In the genomic region with DNA sequence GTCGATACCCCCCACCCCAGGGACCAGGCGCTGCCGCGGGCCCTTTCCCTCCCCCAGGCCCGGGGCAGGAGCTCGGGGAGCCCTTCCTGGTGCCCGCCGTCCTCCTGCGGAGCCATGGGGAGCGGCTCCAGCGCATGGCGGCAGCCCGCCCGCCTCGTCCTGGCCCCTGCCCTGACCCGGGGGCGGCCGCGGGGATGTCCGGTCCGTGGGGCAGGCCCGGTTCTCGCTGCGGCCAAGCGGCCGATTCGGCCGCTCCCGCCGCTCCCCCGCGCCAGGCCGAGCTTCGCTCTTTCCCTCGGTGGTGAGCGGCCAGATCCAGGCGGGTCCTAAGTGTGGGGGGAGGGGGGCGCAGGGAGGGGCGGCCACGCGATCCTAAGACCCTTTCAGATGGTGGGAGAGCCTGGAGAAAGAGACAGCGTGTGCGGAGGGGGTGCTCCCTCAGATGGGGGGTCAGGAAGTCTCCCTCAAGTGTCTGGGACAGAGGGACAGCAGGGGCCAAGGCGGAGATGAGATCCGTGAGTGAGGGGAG, we compare ENCODE assay signal across 8 cellular contexts. TPM values are rescaled to one million over a fixed set of nuclear protein-coding genes. Genes with fewer than 3 reads are reported as not detected.
A peak's percentile ranks its signal among the peaks of the same experiment; 100 is the strongest.
DNase-seq lines count a peak whose midpoint lies in the region; ATAC-seq and TF ChIP-seq lines count a peak whose summit lies in the region.

No MANE protein-coding gene starts in this region.

- no peak for TF ChIP-seq POLR2A in heart left ventricle (IDR thresholded peaks at IDR 0.05)

- H3K9me3 ChIP-seq in heart left ventricle, result no peaks in the 10 kb centered on the region

- peaks cover 0 to 4% (median 0%) of the 10 kb centered on the region in 9 donors for H3K27me3 ChIP-seq in heart left ventricle

- no peaks in the 10 kb centered on the region for H3K36me3 ChIP-seq in heart left ventricle

- peak in 3 of 4 donors; percentile 39 to 48 (median 41) for ATAC-seq in heart left ventricle
- peak; percentile 47 for ATAC-seq in sciatic nerve
- no peak for ATAC-seq in GM18867 (IDR thresholded peaks at IDR 0.05; ENCODE audit: unreplicated experiment)
- ATAC-seq in HG03196 (IDR thresholded peaks at IDR 0.05; ENCODE audit: unreplicated experiment), result no peak

- peak overlapping the region in 10 of 12 donors; percentile 37 to 85 (median 73) for H3K27ac ChIP-seq in heart left ventricle

- DNase-seq in GM13977 (ENCODE audit: low spot score) (peak; percentile 55), heart left ventricle (peak in 1 of 5 donors; percentile 35), sciatic nerve (ENCODE audit: low spot score) (no peak), cerebellar nuclear complex (lab: John Stamatoyannopoulos, UW) (no peak), NCI-H1930 (lab: John Stamatoyannopoulos, UW) (no peak)

- WGBS in heart left ventricle, 4 donors, result 1 to 4% (median 1%) methylated on average over 9 to 45 of the region's 45 CpGs

- H3K4me3 ChIP-seq in WI38 (ENCODE audit: low read depth, low read length), result peak overlapping the region; percentile 70
- peak overlapping the region; percentile 67 to 98 (median 92) for H3K4me3 ChIP-seq in heart left ventricle

- TF ChIP-seq CTCF in GM13977 (IDR thresholded peaks at IDR 0.05; ENCODE audit: extremely low read depth, insufficient read depth, missing control alignments) (no peak), WI38 (IDR thresholded peaks at IDR 0.05; ENCODE audit: low read depth, low read length) (no peak), heart left ventricle (IDR thresholded peaks at IDR 0.05) (no peak)

- peaks cover 0 to 40% (median 13%) of the 10 kb centered on the region in 12 donors for H3K4me1 ChIP-seq in heart left ventricle

- intact Hi-C loops in heart left ventricle (cut with DNase I) (no loop called here), sciatic nerve (cut with DNase I) (no loop called here)

- in situ Hi-C loops in GM13977 (cut with MboI; ENCODE audit: low pct_unique_long_range_greater_than_20kb, low sequenced_read_pairs, unreplicated experiment), result no loop called here

RNA-seq across cellular contexts. Expression of gene NEIL1, which starts 1.3 kb away (rescaled TPM):
- 10 to 100 TPM in 2 of 9 donors, 1 to 10 TPM in 7; 3.8 to 15.3 (median 8.1) TPM for total RNA-seq in heart left ventricle
- polyA plus RNA-seq in heart left ventricle, result 10 to 100 TPM in 1 of 2 donors, 1 to 10 TPM in 1; 4.4 to 13.9 TPM
- 51.6 TPM for total RNA-seq in sciatic nerve

RNA-seq across cellular contexts. Expression of gene COMMD4, which starts 12.2 kb away (rescaled TPM):
- total RNA-seq in heart left ventricle (10 to 100 TPM; 23.9 to 66.9 (median 35.7) TPM), sciatic nerve (36.8 TPM)
- 10 to 100 TPM; 51.5 to 53.7 TPM for polyA plus RNA-seq in heart left ventricle

RNA-seq across cellular contexts. Expression of gene MAN2C1, which starts 20.3 kb away (rescaled TPM):
- total RNA-seq in heart left ventricle (100 to 1,000 TPM in 6 of 9 donors, 10 to 100 TPM in 3; 68.0 to 130 (median 111) TPM), sciatic nerve (231 TPM)
- 100 to 1,000 TPM in 1 of 2 donors, 10 to 100 TPM in 1; 61.3 to 150 TPM for polyA plus RNA-seq in heart left ventricle

Comparison
In these comparisons a context has a peak if more than half of its experiments do, and no peak if none do; other contexts are left out.
1. ATAC-seq: peak in heart left ventricle (3 of 4) and sciatic nerve (single experiment); none in GM18867 (single experiment) and HG03196 (single experiment).